ENCODE assay signal across 16 cellular contexts in the genomic region with DNA sequence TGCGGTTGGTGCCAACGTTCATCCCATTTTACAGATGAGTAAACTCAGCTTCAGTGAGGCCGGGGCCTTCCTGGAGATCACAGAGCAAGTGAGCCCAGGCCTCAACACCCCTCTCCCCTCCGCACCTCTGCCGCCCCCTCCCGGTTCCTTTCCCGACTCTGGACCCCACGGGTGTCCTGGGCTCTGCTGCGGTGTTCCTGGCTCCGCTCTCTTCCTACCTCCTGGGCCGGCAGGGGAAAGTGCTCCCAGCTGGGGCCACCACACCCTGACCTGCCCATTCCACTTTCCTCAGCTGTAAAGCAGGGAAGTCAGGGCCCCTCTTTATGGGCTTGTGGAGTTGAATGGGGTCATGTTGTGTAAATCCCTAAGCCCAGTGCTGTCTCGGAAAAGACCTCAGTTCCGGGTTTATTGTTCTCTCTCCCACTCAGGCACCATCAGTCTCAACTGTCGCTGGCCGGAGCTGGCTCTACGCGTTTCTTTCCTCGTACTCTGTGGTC. TPM values are rescaled to one million over a fixed set of nuclear protein-coding genes. Genes with fewer than 3 reads are reported as not detected.
DNase-seq lines count a peak whose midpoint lies in the region; FAIRE-seq and TF ChIP-seq lines count a peak whose summit lies in the region.
"Had no signal": no experiment of that assay in that cellular context is flagged by ENCODE, and none has a peak within 500 bp of the region (broad histone marks: within the 10 kb centered on the region; RNA-seq: fewer than 3 reads in every experiment).

No MANE protein-coding gene starts in this region.

- DNase-seq in DMS153 (lab: John Stamatoyannopoulos, UW) (peak; percentile 72), NCI-H1092 (lab: John Stamatoyannopoulos, UW) (peak; percentile 22), H1 (ENCODE audit: low read depth in 1 of 2, low spot score in 2 of 2) (no peak), H54 (ENCODE audit: insufficient read length, low spot score) (no peak), mucosa of gallbladder (ENCODE audit: low spot score) (no peak), trophoblast cell (no peak), A172 (ENCODE audit: low spot score) (no peak)
- DNase-seq: activated naive CD8-positive, alpha-beta T cell treated with anti-CD3 and anti-CD28 coated beads, Interleukin-2, amount 10 ng/mL, durations not matched to agents 7 days and 5 days; dorsolateral prefrontal cortex; NCI-H146; NCI-H446; small intestine; stimulated activated CD4-positive, alpha-beta T cell treated with anti-CD3 and anti-CD28 coated beads, Interleukin-4, amount 100 ng/mL, for 4 hours had no signal

- H2BK12ac ChIP-seq in H1 (ENCODE audit: low read depth, low read length) (no peak overlapping the region), trophoblast cell (ENCODE audit: low read length) (no peak overlapping the region)

- H3K14ac ChIP-seq in H1 (ENCODE audit: insufficient read length), result no peak overlapping the region
- H3K14ac ChIP-seq in trophoblast cell (ENCODE audit: low read length), result no peak overlapping the region

- H3K4ac ChIP-seq in H1 (replicated peaks; ENCODE audit: insufficient read length, low read depth, low read length) (no peak overlapping the region), trophoblast cell (ENCODE audit: low read depth, low read length) (no peak overlapping the region)

- peaks cover 9% of the 10 kb centered on the region; the same call in 1 of the 2 replicates for H3K23me2 ChIP-seq in H1 (ENCODE audit: low read depth, low read length)

- H3K9ac ChIP-seq in H1 (replicated peaks in 1 of 4; ENCODE audit: extremely low read depth in 1 of 4, low read depth in 3 of 4, low read length in 3 of 4) (no peak overlapping the region), trophoblast cell (ENCODE audit: low read length) (no peak overlapping the region)

- no peak overlapping the region for H4K12ac ChIP-seq in trophoblast cell (ENCODE audit: low read depth, low read length)

- POLR2A ChIA-PET in H1 (lab: Charles Lee; ENCODE audit: partially characterized antibody), result no interaction called here

- H3K4me1 ChIP-seq in H1 (replicated peaks in 1 of 4; ENCODE audit: control insufficient read depth in 3 of 4, insufficient read depth in 4 of 4, low read length in 3 of 4), result no peaks in the 10 kb centered on the region
- H3K4me1 ChIP-seq in neuron (ENCODE audit: insufficient read depth, low read length), result peaks cover 5% of the 10 kb centered on the region
- peaks cover 0 to 4% of the 10 kb centered on the region in 2 experiments for H3K4me1 ChIP-seq in trophoblast cell (ENCODE audit: control insufficient read depth in 1 of 2, insufficient read depth in 2 of 2, low read length in 2 of 2)
- H3K4me1 ChIP-seq: left lung had no signal

- H3K36me3 ChIP-seq in H1 (ENCODE audit: control insufficient read depth in 2 of 4, insufficient read depth in 4 of 4, low read length in 3 of 4) (no peaks in the 10 kb centered on the region), neuron (ENCODE audit: insufficient read depth, low read length) (no peaks in the 10 kb centered on the region), trophoblast cell (ENCODE audit: control insufficient read depth in 1 of 2, insufficient read depth in 2 of 2, low read length in 2 of 2) (no peaks in the 10 kb centered on the region)
- H3K36me3 ChIP-seq: left lung had no signal

- H3K79me1 ChIP-seq in H1 (ENCODE audit: low read depth, low read length) (no peaks in the 10 kb centered on the region), trophoblast cell (ENCODE audit: low read length) (no peaks in the 10 kb centered on the region)

- H3K4me2 ChIP-seq in H1 (ENCODE audit: insufficient read depth in 1 of 2, low read depth in 2 of 2, low read length in 2 of 2), result no peak overlapping the region
- no peak overlapping the region for H3K4me2 ChIP-seq in trophoblast cell (ENCODE audit: low read length)

- no peak overlapping the region for H2BK15ac ChIP-seq in H1 (ENCODE audit: low read length)

- H3K18ac ChIP-seq in H1 (ENCODE audit: extremely low read depth, low read length) (no peak overlapping the region), trophoblast cell (ENCODE audit: low read length) (no peak overlapping the region)

- no peak overlapping the region for H2AFZ ChIP-seq in H1 (ENCODE audit: low read length)
- H2AFZ ChIP-seq in neuron (ENCODE audit: low read depth, low read length), result peak overlapping the region; percentile 24
- no peak overlapping the region for H2AFZ ChIP-seq in trophoblast cell (ENCODE audit: insufficient read depth, low read length, poor library complexity)

- H3K79me2 ChIP-seq in H1 (ENCODE audit: control insufficient read depth in 1 of 2, insufficient read depth in 2 of 2, low read length in 2 of 2) (no peaks in the 10 kb centered on the region), trophoblast cell (ENCODE audit: control insufficient read depth, insufficient read depth, low read length, poor library complexity) (no peaks in the 10 kb centered on the region)

- H3K56ac ChIP-seq in H1 (replicated peaks; ENCODE audit: insufficient read length, low read depth, low read length), result no peak overlapping the region

- WGBS in H1 (ENCODE audit: extremely low coverage in 1 of 2, insufficient coverage in 1 of 2, insufficient read length in 1 of 2, insufficient replicate concordance in 2 of 2, low coverage in 1 of 2, low lambda C conversion rate in 2 of 2, missing lambda C conversion rate in 1 of 2), 2 experiments, result 84% methylated on average over 18 of the region's 18 CpGs; no CpG with 5 or more reads in 1 of the 2 experiments
- no CpG with 5 or more reads among the region's 18 CpGs for WGBS in trophoblast cell (ENCODE audit: extremely low coverage, insufficient coverage, insufficient read length)

- H4K5ac ChIP-seq in H1 (ENCODE audit: insufficient read length, low read depth, low read length), result no peak overlapping the region

- H2BK5ac ChIP-seq in H1 (ENCODE audit: low read depth, low read length), result no peak overlapping the region
- no peak overlapping the region for H2BK5ac ChIP-seq in trophoblast cell (ENCODE audit: low read depth, low read length, poor library complexity)

- TF ChIP-seq CTCF in H1 (IDR thresholded peaks at IDR 0.05; ENCODE audit: control extremely low read depth in 1 of 3, insufficient read depth in 1 of 3, low read depth in 1 of 3, low read length in 3 of 3), result peak in 1 of 3 experiments; percentile 1; a peak in 1 of 4 replicates

- H4K20me1 ChIP-seq in H1 (replicated peaks in 1 of 2; ENCODE audit: control insufficient read depth in 1 of 2, insufficient read depth in 2 of 2, low read length in 2 of 2), result peaks cover 0 to 4% of the 10 kb centered on the region in 2 experiments

- H2BK20ac ChIP-seq in H1 (ENCODE audit: low read length), result no peak overlapping the region

- H2BK120ac ChIP-seq in H1 (replicated peaks; ENCODE audit: low read depth, low read length), result no peak overlapping the region
- no peak overlapping the region for H2BK120ac ChIP-seq in trophoblast cell (ENCODE audit: insufficient read depth, low read length, poor library complexity)

- TF ChIP-seq EP300 in H1 (IDR thresholded peaks at IDR 0.05; ENCODE audit: borderline replicate concordance in 1 of 2, low read depth in 2 of 2, low read length in 2 of 2), result no peak

- CTCF ChIA-PET in H1 (lab: Charles Lee; ENCODE audit: partially characterized antibody), result interaction anchor here (1.0 to 1.3 kb wide), 3 partner anchors 16 to 31 kb away, joined by 3 to 5 read pairs (median 3); no protein-coding TSS in a partner anchor

- H3K4me3 ChIP-seq in H1 (ENCODE audit: extremely low read depth in 1 of 4, insufficient read depth in 2 of 4, low read depth in 3 of 4, low read length in 4 of 4) (no peak overlapping the region), neuron (ENCODE audit: low read length) (no peak overlapping the region), trophoblast cell (ENCODE audit: low read depth, low read length) (no peak overlapping the region)
- H3K4me3 ChIP-seq: dorsolateral prefrontal cortex, left lung had no signal

- H3K9me3 ChIP-seq in H1 (ENCODE audit: insufficient read depth in 2 of 2, low read depth in 1 of 2, low read length in 1 of 2) (peaks cover 38 to 44% of the 10 kb centered on the region in 2 experiments), neuron (ENCODE audit: low read length) (no peaks in the 10 kb centered on the region), trophoblast cell (ENCODE audit: insufficient read depth, low read depth, low read length) (peaks cover 56% of the 10 kb centered on the region)
- H3K9me3 ChIP-seq: left lung had no signal

- no peak overlapping the region for H3K23ac ChIP-seq in H1 (ENCODE audit: insufficient read length)
- no peak overlapping the region for H3K23ac ChIP-seq in trophoblast cell (ENCODE audit: low read length)

- H4K91ac ChIP-seq in H1 (replicated peaks; ENCODE audit: insufficient read length, low read length) (no peak overlapping the region), trophoblast cell (ENCODE audit: low read depth, low read length) (no peak overlapping the region)

- no peak overlapping the region for H3K27ac ChIP-seq in H1 (ENCODE audit: low read depth, low read length)
- no peak overlapping the region for H3K27ac ChIP-seq in trophoblast cell (ENCODE audit: low read depth, low read length)
- H3K27ac ChIP-seq: dorsolateral prefrontal cortex, left lung had no signal

- no peaks in the 10 kb centered on the region for H3K27me3 ChIP-seq in H1 (replicated peaks in 1 of 4; ENCODE audit: control insufficient read depth in 3 of 4, extremely low read depth in 1 of 4, insufficient read depth in 3 of 4, low read length in 3 of 4)
- H3K27me3 ChIP-seq in neuron (ENCODE audit: insufficient read depth, low read length), result peaks cover 8% of the 10 kb centered on the region
- H3K27me3 ChIP-seq in trophoblast cell (ENCODE audit: insufficient read depth, low read length), result no peaks in the 10 kb centered on the region

- no peak for FAIRE-seq in H1 (lab: Jason Lieb, UNC)
- FAIRE-seq in H54 (lab: Jason Lieb, UNC), result no peak
- FAIRE-seq: GM12891, small intestine had no signal

- TF ChIP-seq POLR2A in H1 (IDR thresholded peaks at IDR 0.05; ENCODE audit: control extremely low read depth in 1 of 2, low read depth in 2 of 2, low read length in 2 of 2) (no peak), H54 (IDR thresholded peaks at IDR 0.05; ENCODE audit: low read depth, low read length) (no peak)

- H2AK5ac ChIP-seq in H1 (ENCODE audit: low read depth, low read length), result no peak overlapping the region
- H2AK5ac ChIP-seq in trophoblast cell (ENCODE audit: low read length), result no peak overlapping the region

- peak overlapping the region; percentile 57; the same call in 1 of the 2 replicates for H4K8ac ChIP-seq in H1 (ENCODE audit: extremely low read depth, insufficient read depth, low read length)
- H4K8ac ChIP-seq in trophoblast cell (ENCODE audit: low read depth, low read length), result no peak overlapping the region

- TF ChIP-seq RAD21 in H1 (IDR thresholded peaks at IDR 0.05 in 1 of 2, conservative IDR thresholded peaks at IDR 0.05 in 1 of 2; ENCODE audit: low read depth in 2 of 2, low read length in 2 of 2), result 0 out of 4 replicates have a peak, but pooled peaks have one; percentile 2 to 7

RNA-seq across cellular contexts. Expression of gene ACSF3, which starts 21.9 kb away (rescaled TPM):
- 22.9 and 27.0 TPM in 2 replicates for total RNA-seq in H1 (2021; fragmentation: NEBNext Ultra II Directional; extraction: Animal tissue kit (Norgen Biotek cat#: 25700))
- polyA plus RNA-seq in H1 (2011; rRNA removed), result 15.6 and 23.6 TPM in 2 replicates
- 19.6 TPM for polyA plus RNA-seq in H1 (2011; cell fraction: cytosol; rRNA removed)
- polyA plus RNA-seq in H1 (2011; cell fraction: nucleus; rRNA removed), result 33.2 TPM
- 12.0 to 21.9 TPM (median 18.2 TPM) in 4 replicates for polyA plus RNA-seq in H1 (2012, experiment 1 of 2)
- 14.4 TPM for polyA plus RNA-seq in H1 (2012, experiment 2 of 2)
- polyA plus RNA-seq in H1 (2013, experiment 1 of 2), result 11.6 TPM
- 10.5 TPM for polyA plus RNA-seq in H1 (2013, experiment 2 of 2)
- polyA minus RNA-seq in H1 (2011; rRNA and poly(A)+ RNA removed), result 10.0 and 20.1 TPM in 2 replicates
- polyA minus RNA-seq in H1 (2011; cell fraction: cytosol; rRNA and poly(A)+ RNA removed), result 22.5 TPM
- 26.1 TPM for polyA minus RNA-seq in H1 (2011; cell fraction: nucleus; rRNA and poly(A)+ RNA removed)
- 63.4 TPM for total RNA-seq in mucosa of gallbladder
- 8.7 and 8.8 TPM in 2 replicates for polyA plus RNA-seq in trophoblast cell (2013)
- 49.0 and 52.4 TPM in 2 replicates for total RNA-seq in A172 (2014; rRNA removed; shearing (Covaris generic))

Comparison
In these comparisons a context has a peak if more than half of its experiments do, and no peak if none do; other contexts are left out.
1. DNase-seq: peak in DMS153 (single experiment) and NCI-H1092 (single experiment); none in H1 (0 of 2), H54 (single experiment), mucosa of gallbladder (single experiment), trophoblast cell (0 of 2) and A172 (single experiment).